Comparison of ENCODE assay signal across 8 cellular contexts in genomic region chr9:107488400-107489143, GRCh38. TPM values are rescaled to one million over a fixed set of nuclear protein-coding genes. Genes with fewer than 3 reads are reported as not detected.
A peak's percentile ranks its signal among the peaks of the same experiment; 100 is the strongest.
DNase-seq lines count a peak whose midpoint lies in the region; ATAC-seq and TF ChIP-seq lines count a peak whose summit lies in the region.

No MANE protein-coding gene starts in this region.

- peak; percentile 61 for DNase-seq in activated CD8-positive, alpha-beta memory T cell treated with anti-CD3 and anti-CD28 coated beads for 24 hours
- no peak for DNase-seq in activated CD8-positive, alpha-beta memory T cell treated with anti-CD3 and anti-CD28 coated beads, Interleukin-2, amount 50 U/mL, for 4 hours
- DNase-seq in SJSA1 (ENCODE audit: low read depth in 1 of 2, low spot score in 2 of 2): peak in 1 of 2 experiments; percentile 31
- peak; percentile 43 for DNase-seq in endothelial cell (ENCODE audit: low spot score)
- peak; percentile 42 for DNase-seq in mesendoderm
- peak; percentile 81 for DNase-seq in transverse colon
- no peak for DNase-seq in GM19240 (ENCODE audit: insufficient read length, low spot score)

- H3K23ac ChIP-seq in mesendoderm (ENCODE audit: low read length): peak overlapping the region; percentile 9

- H2BK15ac ChIP-seq in mesendoderm (replicated peaks; ENCODE audit: low read depth): no peak overlapping the region

- H3K4me1 ChIP-seq in SJSA1 (replicated peaks) (peaks cover 16% of the 10 kb centered on the region), mesendoderm (ENCODE audit: control insufficient read depth, low read depth, low read length) (no peaks in the 10 kb centered on the region), transverse colon (peaks cover 0 to 29% (median 11%) of the 10 kb centered on the region in 4 donors)

- ATAC-seq in GM19324 (IDR thresholded peaks at IDR 0.05; ENCODE audit: low FRiP score, unreplicated experiment): no peak

- no CpG with 5 or more reads among the region's 79 CpGs for WGBS in mesendoderm (ENCODE audit: extremely low coverage, insufficient coverage, low lambda C conversion rate)
- 2% methylated on average over 54 of the region's 79 CpGs; no CpG with 5 or more reads in 1 of the 2 donors for WGBS in transverse colon (ENCODE audit: low coverage in 1 of 2), 2 donors

- no peaks in the 10 kb centered on the region for H3K79me2 ChIP-seq in mesendoderm (ENCODE audit: control insufficient read depth, insufficient read depth, low read length)

- H3K4ac ChIP-seq in mesendoderm (ENCODE audit: low read depth, low read length): no peak overlapping the region

- TF ChIP-seq CTCF in endothelial cell (IDR thresholded peaks at IDR 0.05; ENCODE audit: unreplicated experiment) (no peak), transverse colon (IDR thresholded peaks at IDR 0.05) (no peak)

- H3K4me2 ChIP-seq in mesendoderm (ENCODE audit: low read length): peak overlapping the region; percentile 56

- H3K18ac ChIP-seq in mesendoderm (ENCODE audit: low read length): no peak overlapping the region

- H3K9me3 Mint-ChIP-seq in endothelial cell (ENCODE audit: unreplicated experiment): no peaks in the 10 kb centered on the region

- H3K4me3 Mint-ChIP-seq in endothelial cell (ENCODE audit: unreplicated experiment): peak overlapping the region; percentile 91

- peak overlapping the region; percentile 77 for H3K27ac Mint-ChIP-seq in endothelial cell (ENCODE audit: unreplicated experiment)

- H4K5ac ChIP-seq in mesendoderm (ENCODE audit: low read length): no peak overlapping the region

- H3K36me3 ChIP-seq in SJSA1 (no peaks in the 10 kb centered on the region; the same call in 1 of the 2 replicates), mesendoderm (ENCODE audit: control insufficient read depth, insufficient read depth, low read length) (no peaks in the 10 kb centered on the region), transverse colon (peaks cover 0 to 19% (median 9%) of the 10 kb centered on the region in 4 donors)

- in situ Hi-C loops in transverse colon (cut with MboI; ENCODE audit: low pct_ligation_motif_present in 1 of 4, low pct_unique_long_range_greater_than_20kb in 1 of 4, low sequenced_read_pairs in 3 of 4): loop anchor here in 1 of 4 donors (25.0 kb wide), 2 partner anchors 249 to 774 kb away; no protein-coding TSS in a partner anchor

- no peak overlapping the region for H2BK5ac ChIP-seq in mesendoderm (ENCODE audit: low read length)

- peak overlapping the region; percentile 58 for H3K4me3 ChIP-seq in SJSA1
- no peak overlapping the region for H3K4me3 ChIP-seq in mesendoderm (ENCODE audit: low read length)
- peak overlapping the region; percentile 59 to 85 (median 80) for H3K4me3 ChIP-seq in transverse colon

- H2BK120ac ChIP-seq in mesendoderm (ENCODE audit: low read depth, low read length): no peak overlapping the region

- peaks cover 13% of the 10 kb centered on the region for H3K4me1 Mint-ChIP-seq in endothelial cell (ENCODE audit: unreplicated experiment)

- H3K27me3 Mint-ChIP-seq in endothelial cell (ENCODE audit: unreplicated experiment): peaks cover 30% of the 10 kb centered on the region

- H3K56ac ChIP-seq in mesendoderm (ENCODE audit: low read length): peak overlapping the region; percentile 56

- no peaks in the 10 kb centered on the region for H3K79me1 ChIP-seq in mesendoderm (ENCODE audit: low read length)

- H4K8ac ChIP-seq in mesendoderm (ENCODE audit: low read depth, low read length): no peak overlapping the region

- TF ChIP-seq POLR2A in transverse colon (IDR thresholded peaks at IDR 0.05): peak; percentile 89

- H3K27ac ChIP-seq in SJSA1: no peak overlapping the region
- no peak overlapping the region for H3K27ac ChIP-seq in mesendoderm (ENCODE audit: low read depth, low read length)
- H3K27ac ChIP-seq in transverse colon: peak overlapping the region; percentile 92 to 93 (median 92)

- no peak for TF ChIP-seq EP300 in transverse colon (IDR thresholded peaks at IDR 0.05; ENCODE audit: low read depth)

- intact Hi-C loops in transverse colon (cut with DNase I; ENCODE audit: low total_unique reads): loop anchor here (5.0 to 10.0 kb wide), 2 partner anchors 264 to 656 kb away; no protein-coding TSS in a partner anchor

- H3K27me3 ChIP-seq in SJSA1 (replicated peaks): no peaks in the 10 kb centered on the region
- peaks cover 12% of the 10 kb centered on the region for H3K27me3 ChIP-seq in mesendoderm (ENCODE audit: insufficient read depth, low read length, poor library complexity)
- no peaks in the 10 kb centered on the region for H3K27me3 ChIP-seq in transverse colon

- peak overlapping the region; percentile 5 for H3K9ac ChIP-seq in mesendoderm (ENCODE audit: low read length)

- no peaks in the 10 kb centered on the region for H3K36me3 Mint-ChIP-seq in endothelial cell (ENCODE audit: low read depth, unreplicated experiment)

- H3K9me3 ChIP-seq in SJSA1 (replicated peaks) (no peaks in the 10 kb centered on the region), transverse colon (no peaks in the 10 kb centered on the region)

- H2AK5ac ChIP-seq in mesendoderm (ENCODE audit: low read length): no peak overlapping the region

RNA-seq across cellular contexts. Expression of gene KLF4, which starts 1.0 kb away (rescaled TPM):
- total RNA-seq in SJSA1 (2014; rRNA removed; shearing (Covaris generic)): 1.00 and 1.5 TPM in 2 replicates
- total RNA-seq in endothelial cell (ENCODE audit: unreplicated experiment) (16.4 TPM), transverse colon (100 to 1,000 TPM; 304 to 861 (median 407) TPM)
- 3.1 TPM for polyA plus RNA-seq in mesendoderm (2013, experiment 1 of 2)
- polyA plus RNA-seq in mesendoderm (2013, experiment 2 of 2): 3.7 TPM

Comparison
In these comparisons a context has a peak if more than half of its experiments do, and no peak if none do; other contexts are left out.
1. DNase-seq: peak in activated CD8-positive, alpha-beta memory T cell treated with anti-CD3 and anti-CD28 coated beads for 24 hours (single experiment), endothelial cell (single experiment), mesendoderm (single experiment) and transverse colon (single experiment); none in activated CD8-positive, alpha-beta memory T cell treated with anti-CD3 and anti-CD28 coated beads, Interleukin-2, amount 50 U/mL, for 4 hours (single experiment) and GM19240 (single experiment).
2. H3K27ac ChIP-seq: peak in transverse colon (4 of 4); none in SJSA1 (single experiment) and mesendoderm (single experiment).
3. RNA of gene KLF4, which starts 1.0 kb away (total RNA-seq): 304 to 861 TPM in transverse colon; 16.4 TPM in endothelial cell (single experiment) and 1.00 to 1.5 TPM in SJSA1; every median in the first group is over 10 times any median in the second.